Comparison of ENCODE assay signal across 1 cellular context in genomic region chr17:50352072-50352692, GRCh38.
TF ChIP-seq lines count a peak whose summit lies in the region.

No MANE protein-coding gene starts in this region.

TF ChIP-seq in HCT116, 20 proteins besides CTCF, POLR2A, EP300 and RAD21:
- 0 out of 2 replicates have a peak, but pooled peaks have one; percentile 28 for TF ChIP-seq POLR2AphosphoS5 (IDR thresholded peaks at IDR 0.05; ENCODE audit: low read depth, low read length)
- TF ChIP-seq CEBPB (IDR thresholded peaks at IDR 0.05; ENCODE audit: low read depth): no peak
